ENCODE assay signal across 19 cellular contexts in genomic region chr4:6437682-6438264, GRCh38. TPM values are rescaled to one million over a fixed set of nuclear protein-coding genes. Genes with fewer than 3 reads are reported as not detected.
"Had no signal": no experiment of that assay in that cellular context is flagged by ENCODE, and none has a peak within 500 bp of the region (broad histone marks: within the 10 kb centered on the region; RNA-seq: fewer than 3 reads in every experiment).

No MANE protein-coding gene starts in this region.

- H3K9ac ChIP-seq: neural progenitor cell had no signal

- H3K9me3 ChIP-seq: ovary had no signal

- H3K4me2 ChIP-seq: neural progenitor cell had no signal

- H3K4me1 Mint-ChIP-seq: naive B cell, neural progenitor cell had no signal

- DNase-seq: activated CD4-positive, alpha-beta memory T cell treated with anti-CD3 and anti-CD28 coated beads for 36 hours; activated CD4-positive, alpha-beta T cell treated with anti-CD3 and anti-CD28 coated beads for 4 hours; activated T-cell treated with anti-CD3 and anti-CD28 coated beads for 4 hours; amygdala; foreskin fibroblast; left ventricle myocardium superior; naive B cell; spleen; stimulated activated CD8-positive, alpha-beta memory T cell treated with anti-CD3 and anti-CD28 coated beads, Interleukin-4, amount 100 ng/mL, for 48 hours; stimulated activated naive CD4-positive, alpha-beta T cell had no signal

- H3K27me3 ChIP-seq: cardiac muscle cell, neural progenitor cell, ovary, tibial nerve had no signal

- H3K27ac Mint-ChIP-seq: activated CD4-positive, alpha-beta memory T cell treated with anti-CD3 and anti-CD28 coated beads for 36 hours; activated naive CD8-positive, alpha-beta T cell; naive B cell; neural progenitor cell; WTC11 had no signal

- H3K4me1 ChIP-seq: neural progenitor cell, spleen, tibial nerve had no signal

- H3K36me3 ChIP-seq: cardiac muscle cell, neural progenitor cell, ovary, spleen, tibial nerve had no signal

- H2AFZ ChIP-seq: neural progenitor cell had no signal

- ATAC-seq: left ventricle myocardium superior, sciatic nerve, WTC11 had no signal

- H3K4me3 ChIP-seq: cardiac muscle cell, neural progenitor cell, ovary, spleen, tibial nerve had no signal

- H3K27ac ChIP-seq: cardiac muscle cell, neural progenitor cell, ovary, spleen, tibial nerve had no signal

- FAIRE-seq: urothelium cell line had no signal

- H3K4me3 Mint-ChIP-seq: activated CD4-positive, alpha-beta memory T cell treated with anti-CD3 and anti-CD28 coated beads for 36 hours; activated naive CD8-positive, alpha-beta T cell; naive B cell; WTC11 had no signal

- H3K36me3 Mint-ChIP-seq: activated naive CD8-positive, alpha-beta T cell; neural progenitor cell had no signal

RNA-seq across cellular contexts. Expression of gene PPP2R2C, which starts 34.6 kb away (rescaled TPM):
- total RNA-seq: activated CD4-positive, alpha-beta memory T cell treated with anti-CD3 and anti-CD28 coated beads for 36 hours; cardiac muscle cell; mononuclear cell had no signal
- polyA plus RNA-seq: cardiac muscle cell had no signal
